In the genomic region with DNA sequence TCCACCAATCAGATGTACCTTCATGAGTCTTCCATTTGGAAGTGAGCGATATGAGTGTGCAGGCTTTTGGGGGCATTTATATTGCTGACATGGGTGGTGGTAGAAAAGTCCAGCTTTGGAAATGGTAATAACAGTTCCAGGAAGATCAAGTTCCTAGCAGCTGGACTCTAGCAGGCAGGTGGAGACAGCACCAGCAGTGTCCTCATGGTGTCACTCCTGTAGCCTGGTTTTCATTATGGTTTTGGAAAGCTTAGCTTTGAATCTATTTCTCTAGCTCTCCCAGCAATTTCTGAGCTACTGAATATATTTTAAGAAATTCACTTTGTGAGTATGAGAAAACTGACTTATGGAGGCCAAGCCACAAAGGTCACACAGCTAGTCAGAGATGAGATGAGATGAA, we compare ENCODE assay signal across 25 cellular contexts.
DNase-seq lines count a peak whose midpoint lies in the region; ATAC-seq, FAIRE-seq and TF ChIP-seq lines count a peak whose summit lies in the region.
"Had no signal": no experiment of that assay in that cellular context is flagged by ENCODE, and none has a peak within 500 bp of the region (broad histone marks: within the 10 kb centered on the region; RNA-seq: fewer than 3 reads in every experiment).

No MANE protein-coding gene starts in this region.

- no peaks in the 10 kb centered on the region for H4K20me1 ChIP-seq in smooth muscle cell (ENCODE audit: low read depth)

- no peak overlapping the region for H3K4me2 ChIP-seq in smooth muscle cell

- H3F3A ChIP-seq in smooth muscle cell (ENCODE audit: low read depth) = peaks cover 13% of the 10 kb centered on the region

- POLR2A ChIA-PET in CD8-positive, alpha-beta memory T cell (lab: Charles Lee) = no interaction called here

- ATAC-seq in Right ventricle myocardium superior (ENCODE audit: poor library complexity) (peak; percentile 91), left ventricle myocardium superior (peak; percentile 87)
- ATAC-seq: activated CD4-positive, alpha-beta T cell treated with anti-CD3 and anti-CD28 coated beads for 36 hours; activated T-cell treated with anti-CD3 and anti-CD28 coated beads, Interleukin-2, amount 50 U/mL, for 72 hours had no signal

- no peaks in the 10 kb centered on the region for H3K27me3 Mint-ChIP-seq in CD8-positive, alpha-beta memory T cell
- H3K27me3 Mint-ChIP-seq: activated naive CD4-positive, alpha-beta T cell treated with anti-CD3 and anti-CD28 coated beads, Interleukin-2, amount 10 ng/mL, durations not matched to agents 7 days and 5 days had no signal

- H3K4me3 Mint-ChIP-seq in CD8-positive, alpha-beta memory T cell = no peak overlapping the region
- H3K4me3 Mint-ChIP-seq: activated CD4-positive, alpha-beta T cell treated with anti-CD3 and anti-CD28 coated beads for 36 hours; activated naive CD4-positive, alpha-beta T cell treated with anti-CD3 and anti-CD28 coated beads, Interleukin-2, amount 10 ng/mL, durations not matched to agents 7 days and 5 days; activated T-cell treated with anti-CD3 and anti-CD28 coated beads, Interleukin-2, amount 50 U/mL, for 72 hours; mesothelial cell of epicardium; nephron had no signal

- DNase-seq in Right ventricle myocardium superior = no peak
- DNase-seq in right atrium auricular region (ENCODE audit: low spot score) = no peak
- no peak for DNase-seq in bronchial epithelial cell (ENCODE audit: low read depth)
- no peak for DNase-seq in left ventricle myocardium superior
- DNase-seq in smooth muscle cell (lab: John Stamatoyannopoulos, UW; ENCODE audit: unreplicated experiment) = no peak
- DNase-seq in NCI-H446 treated with DMSO at 0.1 percent for 48 hours (lab: John Stamatoyannopoulos, UW) = no peak
- DNase-seq in T-helper 2 cell = no peak
- DNase-seq in CD8-positive, alpha-beta memory T cell = no peak
- DNase-seq: activated CD4-positive, alpha-beta T cell treated with anti-CD3 and anti-CD28 coated beads for 36 hours; activated naive CD4-positive, alpha-beta T cell treated with anti-CD3 and anti-CD28 coated beads, Interleukin-2, amount 10 ng/mL, durations not matched to agents 7 days and 5 days; activated T-cell treated with anti-CD3 and anti-CD28 coated beads, Interleukin-2, amount 50 U/mL, for 72 hours; anterior cingulate cortex; C1 segment of cervical spinal cord; central memory CD4-positive, alpha-beta T cell; erythroblast; kidney; MG63; NCI-H1417; NCI-H524; substantia nigra had no signal

- no peak overlapping the region for H3K4me3 ChIP-seq in right atrium auricular region
- H3K4me3 ChIP-seq in bronchial epithelial cell (ENCODE audit: low read depth, low read length) = no peak overlapping the region
- H3K4me3 ChIP-seq in smooth muscle cell = no peak overlapping the region
- H3K4me3 ChIP-seq in CD8-positive, alpha-beta memory T cell (ENCODE audit: low read length) = no peak overlapping the region
- H3K4me3 ChIP-seq: MG63 had no signal

- no peaks in the 10 kb centered on the region for H3K4me1 Mint-ChIP-seq in CD8-positive, alpha-beta memory T cell
- H3K4me1 Mint-ChIP-seq: activated CD4-positive, alpha-beta T cell treated with anti-CD3 and anti-CD28 coated beads for 36 hours; activated naive CD4-positive, alpha-beta T cell treated with anti-CD3 and anti-CD28 coated beads, Interleukin-2, amount 10 ng/mL, durations not matched to agents 7 days and 5 days; mesothelial cell of epicardium; nephron had no signal

- CTCF ChIA-PET in CD8-positive, alpha-beta memory T cell (lab: Charles Lee) = no interaction called here

- H3K4me1 ChIP-seq in right atrium auricular region = no peaks in the 10 kb centered on the region
- no peaks in the 10 kb centered on the region for H3K4me1 ChIP-seq in smooth muscle cell (ENCODE audit: low read depth)
- no peaks in the 10 kb centered on the region for H3K4me1 ChIP-seq in CD8-positive, alpha-beta memory T cell (ENCODE audit: insufficient read depth, low read length)
- H3K4me1 ChIP-seq: parathyroid adenoma had no signal

- H3K27ac ChIP-seq in right atrium auricular region (no peak overlapping the region), smooth muscle cell (ENCODE audit: low read depth) (peak overlapping the region; percentile 34)
- H3K27ac ChIP-seq in CD8-positive, alpha-beta memory T cell (ENCODE audit: low read depth, low read length) = no peak overlapping the region
- H3K27ac ChIP-seq: HL-60, parathyroid adenoma had no signal

- H3K27me3 ChIP-seq in right atrium auricular region (no peaks in the 10 kb centered on the region), bronchial epithelial cell (ENCODE audit: control insufficient read depth, insufficient read depth, low read length) (no peaks in the 10 kb centered on the region), smooth muscle cell (ENCODE audit: low read depth) (no peaks in the 10 kb centered on the region)
- no peaks in the 10 kb centered on the region for H3K27me3 ChIP-seq in CD8-positive, alpha-beta memory T cell (ENCODE audit: insufficient read depth, low read length, poor library complexity, severe bottlenecking)
- H3K27me3 ChIP-seq: MG63 had no signal

- H3K27ac Mint-ChIP-seq in CD8-positive, alpha-beta memory T cell = no peak overlapping the region
- H3K27ac Mint-ChIP-seq: activated CD4-positive, alpha-beta T cell treated with anti-CD3 and anti-CD28 coated beads for 36 hours; activated naive CD4-positive, alpha-beta T cell treated with anti-CD3 and anti-CD28 coated beads, Interleukin-2, amount 10 ng/mL, durations not matched to agents 7 days and 5 days; activated T-cell treated with anti-CD3 and anti-CD28 coated beads, Interleukin-2, amount 50 U/mL, for 72 hours; mesothelial cell of epicardium; nephron had no signal

- WGBS in smooth muscle cell (ENCODE audit: low lambda C conversion rate) = 66% methylated on average over 1 of the region's 1 CpG

- H3K36me3 Mint-ChIP-seq in CD8-positive, alpha-beta memory T cell = no peaks in the 10 kb centered on the region
- H3K36me3 Mint-ChIP-seq: activated naive CD4-positive, alpha-beta T cell treated with anti-CD3 and anti-CD28 coated beads, Interleukin-2, amount 10 ng/mL, durations not matched to agents 7 days and 5 days; mesothelial cell of epicardium had no signal

- no peak overlapping the region for H3K9ac ChIP-seq in smooth muscle cell (ENCODE audit: low read depth)
- H3K9ac ChIP-seq: parathyroid adenoma had no signal

- peak; percentile 23 for FAIRE-seq in bronchial epithelial cell (lab: Jason Lieb, UNC)
- FAIRE-seq: H54, kidney had no signal

- intact Hi-C loops in Right ventricle myocardium superior (cut with DNase I) (loop anchor here (2.0 to 10.0 kb wide), 2 partner anchors 179 to 355 kb away; no protein-coding TSS in a partner anchor), left ventricle myocardium superior (cut with micrococcal nuclease) (loop anchor here (2.0 kb wide), 1 partner anchor 179 kb away; no protein-coding TSS in a partner anchor)

- no peaks in the 10 kb centered on the region for H3K36me3 ChIP-seq in right atrium auricular region
- H3K36me3 ChIP-seq in bronchial epithelial cell (ENCODE audit: control insufficient read depth, insufficient read depth, low read length) = no peaks in the 10 kb centered on the region
- H3K36me3 ChIP-seq in smooth muscle cell (ENCODE audit: low read depth) = no peaks in the 10 kb centered on the region
- no peaks in the 10 kb centered on the region for H3K36me3 ChIP-seq in CD8-positive, alpha-beta memory T cell (ENCODE audit: insufficient read depth, low read length)
- H3K36me3 ChIP-seq: MG63 had no signal

- TF ChIP-seq CTCF in right atrium auricular region (IDR thresholded peaks at IDR 0.05) (peak in 1 of 2 donors; percentile 59), bronchial epithelial cell (IDR thresholded peaks at IDR 0.05; ENCODE audit: insufficient read depth, low read length, severe bottlenecking) (no peak), smooth muscle cell (IDR thresholded peaks at IDR 0.05; ENCODE audit: borderline replicate concordance, insufficient read depth, poor library complexity, severe bottlenecking) (no peak)

- H2AFZ ChIP-seq in smooth muscle cell (ENCODE audit: low read depth) = no peak overlapping the region
- H2AFZ ChIP-seq: parathyroid adenoma had no signal

- H3K9me3 ChIP-seq in right atrium auricular region (no peaks in the 10 kb centered on the region), smooth muscle cell (replicated peaks; ENCODE audit: low read depth) (no peaks in the 10 kb centered on the region)
- H3K9me3 ChIP-seq in CD8-positive, alpha-beta memory T cell (ENCODE audit: low read length) = no peaks in the 10 kb centered on the region
- H3K9me3 ChIP-seq: MG63 had no signal

- no peaks in the 10 kb centered on the region for H3K79me2 ChIP-seq in smooth muscle cell (ENCODE audit: low read depth)
- H3K79me2 ChIP-seq: parathyroid adenoma had no signal

- H3K9me3 Mint-ChIP-seq in CD8-positive, alpha-beta memory T cell = peaks cover 0 to 10% (median 0%) of the 10 kb centered on the region in 5 donors
- H3K9me3 Mint-ChIP-seq: activated naive CD4-positive, alpha-beta T cell treated with anti-CD3 and anti-CD28 coated beads, Interleukin-2, amount 10 ng/mL, durations not matched to agents 7 days and 5 days; mesothelial cell of epicardium; nephron had no signal
